ENCODE assay signal across 9 cellular contexts in the genomic region with DNA sequence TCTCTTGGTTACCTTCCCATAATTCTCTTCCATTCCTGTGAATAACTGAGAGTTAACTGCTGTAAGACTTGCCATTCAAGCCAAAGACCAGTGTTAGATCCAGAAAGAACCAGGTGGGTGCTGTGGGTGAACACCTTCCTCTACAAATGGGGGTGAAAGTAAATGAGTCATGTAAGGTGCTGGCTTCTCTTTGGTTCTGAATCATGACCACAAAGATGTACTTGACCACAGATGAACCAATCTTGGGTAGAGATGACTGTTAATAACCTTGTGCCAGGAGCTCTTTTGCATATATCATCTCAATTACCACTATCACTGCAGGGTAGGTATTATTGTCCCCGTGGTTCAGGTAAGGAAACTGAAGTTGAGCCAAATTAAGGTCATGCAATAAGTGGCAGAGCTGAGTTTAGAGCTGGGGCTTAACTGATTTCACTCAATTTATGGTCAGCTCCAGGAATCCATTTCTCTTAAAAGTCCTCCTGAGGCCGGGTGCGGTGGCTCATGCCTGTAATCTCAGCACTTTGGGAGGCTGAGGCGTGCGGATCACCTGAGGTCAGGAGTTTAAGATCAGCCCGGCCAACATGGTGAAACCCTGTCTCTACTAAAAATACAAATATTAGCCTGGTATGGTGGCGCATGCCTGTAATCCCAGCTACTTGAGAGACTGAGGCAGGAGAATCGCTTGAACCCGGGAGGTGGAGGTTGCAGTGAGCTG.
A peak's percentile ranks its signal among the peaks of the same experiment; 100 is the strongest.
DNase-seq lines count a peak whose midpoint lies in the region; ATAC-seq and FAIRE-seq lines count a peak whose summit lies in the region.
"Had no signal": no experiment of that assay in that cellular context is flagged by ENCODE, and none has a peak within 500 bp of the region (broad histone marks: within the 10 kb centered on the region; RNA-seq: fewer than 3 reads in every experiment).

No MANE protein-coding gene starts in this region.

- peaks cover 5% of the 10 kb centered on the region for H3K9me3 Mint-ChIP-seq in activated CD8-positive, alpha-beta memory T cell treated with anti-CD3 and anti-CD28 coated beads, Interleukin-2, amount 10 ng/mL, durations not matched to agents 7 days and 5 days (ENCODE audit: low read depth)

- peak; percentile 97 for ATAC-seq in HG03039 (IDR thresholded peaks at IDR 0.05; ENCODE audit: unreplicated experiment)
- peak; percentile 87 for ATAC-seq in activated CD8-positive, alpha-beta memory T cell treated with anti-CD3 and anti-CD28 coated beads, Interleukin-2, amount 10 ng/mL, durations not matched to agents 7 days and 5 days

- peaks cover 13% of the 10 kb centered on the region for H3K36me3 Mint-ChIP-seq in activated CD8-positive, alpha-beta memory T cell treated with anti-CD3 and anti-CD28 coated beads, Interleukin-2, amount 10 ng/mL, durations not matched to agents 7 days and 5 days

- H3K27ac Mint-ChIP-seq in activated CD8-positive, alpha-beta memory T cell treated with anti-CD3 and anti-CD28 coated beads, Interleukin-2, amount 10 ng/mL, durations not matched to agents 7 days and 5 days: peak overlapping the region; percentile 17

- H3K27me3 Mint-ChIP-seq in activated CD8-positive, alpha-beta memory T cell treated with anti-CD3 and anti-CD28 coated beads, Interleukin-2, amount 10 ng/mL, durations not matched to agents 7 days and 5 days: peaks cover 51% of the 10 kb centered on the region

- H3K4me1 Mint-ChIP-seq in activated CD8-positive, alpha-beta memory T cell treated with anti-CD3 and anti-CD28 coated beads, Interleukin-2, amount 10 ng/mL, durations not matched to agents 7 days and 5 days: peaks cover 43% of the 10 kb centered on the region

- no peak overlapping the region for H3K4me3 Mint-ChIP-seq in activated CD8-positive, alpha-beta memory T cell treated with anti-CD3 and anti-CD28 coated beads, Interleukin-2, amount 10 ng/mL, durations not matched to agents 7 days and 5 days

- DNase-seq in DMS79 treated with DMSO at 0.1 percent for 48 hours (lab: John Stamatoyannopoulos, UW) (peak; percentile 74), GM19239 (ENCODE audit: insufficient read length, low spot score) (no peak), NCI-H748 treated with DMSO at 0.1 percent for 48 hours (lab: John Stamatoyannopoulos, UW) (no peak), amniotic stem cell (lab: John Stamatoyannopoulos, UW) (no peak), SK-N-DZ (ENCODE audit: low spot score) (no peak), HT-29 (ENCODE audit: low spot score) (no peak)
- peak; percentile 73 for DNase-seq in activated CD8-positive, alpha-beta memory T cell treated with anti-CD3 and anti-CD28 coated beads, Interleukin-2, amount 10 ng/mL, durations not matched to agents 7 days and 5 days
- DNase-seq: DMS 273 treated with DMSO at 0.1 percent for 48 hours had no signal

- CTCF ChIA-PET in activated CD8-positive, alpha-beta memory T cell treated with anti-CD3 and anti-CD28 coated beads, Interleukin-2, amount 10 ng/mL, durations not matched to agents 7 days and 5 days (lab: Charles Lee): interaction anchor here (0.8 to 1.7 kb wide), 5 partner anchors 17 to 355 kb away, joined by 3 to 6 read pairs (median 3); no protein-coding TSS in a partner anchor

- FAIRE-seq in GM19239 (lab: Jason Lieb, UNC): peak; percentile 45

Comparison
In these comparisons a context has a peak if more than half of its experiments do, and no peak if none do; other contexts are left out.
1. DNase-seq: peak in DMS79 treated with DMSO at 0.1 percent for 48 hours (single experiment) and activated CD8-positive, alpha-beta memory T cell treated with anti-CD3 and anti-CD28 coated beads, Interleukin-2, amount 10 ng/mL, durations not matched to agents 7 days and 5 days (single experiment); none in GM19239 (single experiment), NCI-H748 treated with DMSO at 0.1 percent for 48 hours (single experiment), amniotic stem cell (single experiment), SK-N-DZ (single experiment) and HT-29 (single experiment).